22 cellular contexts compared by ENCODE assay signal in the genomic region with DNA sequence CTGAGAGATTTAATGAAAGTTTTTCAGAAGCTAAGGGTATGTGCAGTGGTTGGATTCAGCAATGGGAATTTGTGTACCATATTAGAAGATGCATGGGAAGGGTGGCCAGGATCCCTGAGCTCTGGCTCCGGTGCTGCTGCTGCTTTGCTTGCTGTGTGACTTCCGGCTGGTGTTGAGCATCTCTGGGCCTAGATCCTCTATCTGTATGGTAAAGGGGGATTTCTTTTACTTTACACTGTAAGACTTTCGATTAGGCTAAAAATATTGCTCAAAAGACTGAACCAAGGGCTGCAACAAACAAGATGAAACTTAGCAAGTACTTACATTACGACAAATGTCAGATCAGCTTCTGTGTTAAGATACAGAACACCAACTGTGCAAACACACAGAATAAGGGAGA. TPM values are rescaled to one million over a fixed set of nuclear protein-coding genes. Genes with fewer than 3 reads are reported as not detected.
DNase-seq lines count a peak whose midpoint lies in the region; ATAC-seq and TF ChIP-seq lines count a peak whose summit lies in the region.
"Had no signal": no experiment of that assay in that cellular context is flagged by ENCODE, and none has a peak within 500 bp of the region (broad histone marks: within the 10 kb centered on the region; RNA-seq: fewer than 3 reads in every experiment).

No MANE protein-coding gene starts in this region.

- H3K4me3 ChIP-seq in GM12865 (ENCODE audit: low read depth, low read length) (peak overlapping the region; percentile 40), H7 (ENCODE audit: insufficient read depth, low read depth, low read length) (no peak overlapping the region)
- H3K4me3 ChIP-seq: GM23338, MG63, SJSA1 had no signal

- intact Hi-C loops in head of caudate nucleus (cut with DNase I) = no loop called here

- H3K36me3 ChIP-seq in H7 (replicated peaks; ENCODE audit: control insufficient read depth, insufficient read depth, low read length) = no peaks in the 10 kb centered on the region
- H3K36me3 ChIP-seq: SJSA1 had no signal

- H3K27me3 ChIP-seq in H7 (ENCODE audit: control insufficient read depth, insufficient read depth, low read length) = no peaks in the 10 kb centered on the region
- H3K27me3 ChIP-seq: MG63, SJSA1 had no signal

- no peaks in the 10 kb centered on the region for H3K27me3 Mint-ChIP-seq in central memory CD8-positive, alpha-beta T cell
- no peaks in the 10 kb centered on the region for H3K27me3 Mint-ChIP-seq in stimulated activated naive B cell treated with anti-CD40 and anti-IgM and Interleukin-4, amounts not matched to agents 10 μg/mL and 1 μg/mL and 100 μg/mL, for 72 hours
- H3K27me3 Mint-ChIP-seq: CD4-positive, CD25-positive, alpha-beta regulatory T cell had no signal

- ATAC-seq in HG02798 (IDR thresholded peaks at IDR 0.05; ENCODE audit: poor library complexity, unreplicated experiment) = peak; percentile 31
- ATAC-seq in central memory CD8-positive, alpha-beta T cell (replicated peaks; ENCODE audit: extremely low read depth, poor library complexity, severe bottlenecking) = no peak
- ATAC-seq in stimulated activated naive B cell treated with anti-CD40 and anti-IgM and Interleukin-4, amounts not matched to agents 10 μg/mL and 1 μg/mL and 100 μg/mL, for 72 hours (replicated peaks) = no peak
- ATAC-seq: GM23338, HCT116, Panc1 had no signal

- H3K9me3 Mint-ChIP-seq in central memory CD8-positive, alpha-beta T cell = no peaks in the 10 kb centered on the region
- no peaks in the 10 kb centered on the region for H3K9me3 Mint-ChIP-seq in stimulated activated naive B cell treated with anti-CD40 and anti-IgM and Interleukin-4, amounts not matched to agents 10 μg/mL and 1 μg/mL and 100 μg/mL, for 72 hours
- H3K9me3 Mint-ChIP-seq: CD4-positive, CD25-positive, alpha-beta regulatory T cell; GM23338 had no signal

- no peak overlapping the region for H3K4me3 Mint-ChIP-seq in central memory CD8-positive, alpha-beta T cell
- H3K4me3 Mint-ChIP-seq in stimulated activated naive B cell treated with anti-CD40 and anti-IgM and Interleukin-4, amounts not matched to agents 10 μg/mL and 1 μg/mL and 100 μg/mL, for 72 hours = peak overlapping the region; percentile 36 to 63
- H3K4me3 Mint-ChIP-seq: CD4-positive, CD25-positive, alpha-beta regulatory T cell; GM23338 had no signal

- H3K4me1 Mint-ChIP-seq in central memory CD8-positive, alpha-beta T cell = no peaks in the 10 kb centered on the region
- H3K4me1 Mint-ChIP-seq in stimulated activated naive B cell treated with anti-CD40 and anti-IgM and Interleukin-4, amounts not matched to agents 10 μg/mL and 1 μg/mL and 100 μg/mL, for 72 hours = peaks cover 20 to 31% of the 10 kb centered on the region in 2 donors
- H3K4me1 Mint-ChIP-seq: GM23338 had no signal

- DNase-seq in GM12865 (ENCODE audit: low read depth) = peak; percentile 56
- no peak for DNase-seq in central memory CD8-positive, alpha-beta T cell (ENCODE audit: low spot score in 2 of 2)
- DNase-seq in stimulated activated naive B cell treated with anti-CD40 and anti-IgM and Interleukin-4, amounts not matched to agents 10 μg/mL and 1 μg/mL and 100 μg/mL, for 72 hours = no peak
- no peak for DNase-seq in GM13977 (ENCODE audit: low spot score)
- no peak for DNase-seq in H7
- no peak for DNase-seq in head of caudate nucleus
- DNase-seq: ACHN; CD4-positive, CD25-positive, alpha-beta regulatory T cell; COR-L47; DMS 273 treated with DMSO at 0.1 percent for 48 hours; DND-41; MG63; NCI-H1092; NCI-H1436 treated with DMSO at 0.1 percent for 48 hours; NCI-H2029; NCI-H69; T-helper 2 cell had no signal

- H3K27ac Mint-ChIP-seq in central memory CD8-positive, alpha-beta T cell (ENCODE audit: low read depth) = peak overlapping the region; percentile 38
- peak overlapping the region; percentile 81 for H3K27ac Mint-ChIP-seq in stimulated activated naive B cell treated with anti-CD40 and anti-IgM and Interleukin-4, amounts not matched to agents 10 μg/mL and 1 μg/mL and 100 μg/mL, for 72 hours
- H3K27ac Mint-ChIP-seq: CD4-positive, CD25-positive, alpha-beta regulatory T cell; GM23338 had no signal

- TF ChIP-seq CTCF in GM12865 (IDR thresholded peaks at IDR 0.05; ENCODE audit: insufficient read depth, low read depth, low read length, missing control alignments) (no peak), GM13977 (IDR thresholded peaks at IDR 0.05; ENCODE audit: extremely low read depth, insufficient read depth, missing control alignments) (no peak)

- in situ Hi-C loops in GM13977 (cut with MboI; ENCODE audit: low pct_unique_long_range_greater_than_20kb, low sequenced_read_pairs, unreplicated experiment) = no loop called here

- H3K36me3 Mint-ChIP-seq in central memory CD8-positive, alpha-beta T cell (ENCODE audit: insufficient read depth) = peaks cover 24% of the 10 kb centered on the region
- peaks cover 38 to 46% of the 10 kb centered on the region in 2 donors for H3K36me3 Mint-ChIP-seq in stimulated activated naive B cell treated with anti-CD40 and anti-IgM and Interleukin-4, amounts not matched to agents 10 μg/mL and 1 μg/mL and 100 μg/mL, for 72 hours

RNA-seq across cellular contexts. Expression of a gene that starts 39.1 kb away (rescaled TPM):
- total RNA-seq in H7 (2014; rRNA removed; shearing (Covaris generic)) = 11.1 and 12.1 TPM in 2 replicates

RNA-seq across cellular contexts. Expression of a gene that starts 39.3 kb away (rescaled TPM):
- total RNA-seq in H7 (2014; rRNA removed; shearing (Covaris generic)) = 17.4 and 19.1 TPM in 2 replicates
